Comparison of ENCODE assay signal across 28 cellular contexts in genomic region chr4:125838239-125838601, GRCh38.
"Had no signal": no experiment of that assay in that cellular context is flagged by ENCODE, and none has a peak within 500 bp of the region (broad histone marks: within the 10 kb centered on the region; RNA-seq: fewer than 3 reads in every experiment).

No MANE protein-coding gene starts in this region.

- H3K36me3 ChIP-seq: adrenal gland, ascending aorta, breast epithelium, cardiac muscle cell, colonic mucosa, esophagus squamous epithelium, gastroesophageal sphincter, WERI-Rb-1 had no signal

- H3K4me3 ChIP-seq: adrenal gland, ascending aorta, breast epithelium, cardiac muscle cell, colonic mucosa, esophagus squamous epithelium, gastroesophageal sphincter had no signal

- DNase-seq: activated B cell treated with CpG ODN at 0.5 μM for 24 hours; activated CD4-positive, alpha-beta T cell treated with anti-CD3 and anti-CD28 coated beads for 48 hours; activated CD4-positive, alpha-beta T cell treated with anti-CD3 and anti-CD28 coated beads, Interleukin-2, amount 50 U/mL, for 1 hour; activated CD4-positive, alpha-beta T cell treated with anti-CD3 and anti-CD28 coated beads, Interleukin-2, amount 50 U/mL, for 48 hours; activated CD8-positive, alpha-beta memory T cell treated with anti-CD3 and anti-CD28 coated beads for 24 hours; activated CD8-positive, alpha-beta T cell treated with anti-CD3 and anti-CD28 coated beads for 36 hours; activated effector memory CD4-positive, alpha-beta T cell treated with anti-CD3 and anti-CD28 coated beads, Interleukin-2, amount 50 U/mL, for 16 hours; activated naive CD4-positive, alpha-beta T cell treated with anti-CD3 and anti-CD28 coated beads for 36 hours; activated naive CD8-positive, alpha-beta T cell treated with anti-CD3 and anti-CD28 coated beads for 36 hours; activated naive CD8-positive, alpha-beta T cell treated with anti-CD3 and anti-CD28 coated beads, Interleukin-2, amount 50 U/mL, for 24 hours; activated T-cell treated with anti-CD3 and anti-CD28 coated beads, Interleukin-2, amount 50 U/mL, for 1 hour; activated T-cell treated with anti-CD3 and anti-CD28 coated beads, Interleukin-2, amount 50 U/mL, for 48 hours; adrenal gland; central memory CD4-positive, alpha-beta T cell; cerebellar nuclear complex; colonic mucosa; effector CD8-positive, alpha-beta T cell; esophagus squamous epithelium; T-helper 1 cell; T-helper 17 cell; T1000; WERI-Rb-1 had no signal

- ATAC-seq: activated CD4-positive, CD25-positive, alpha-beta regulatory T cell treated with anti-CD3 and anti-CD28 coated beads, Interleukin-2, amount 50 U/mL, for 24 hours; activated CD8-positive, alpha-beta T cell treated with anti-CD3 and anti-CD28 coated beads for 36 hours; activated naive CD8-positive, alpha-beta T cell treated with anti-CD3 and anti-CD28 coated beads, Interleukin-2, amount 50 U/mL, for 24 hours; gastroesophageal sphincter; T-helper 17 cell had no signal

- H3K4me1 ChIP-seq: adrenal gland, ascending aorta, breast epithelium, colonic mucosa, esophagus squamous epithelium, gastroesophageal sphincter had no signal

- H3K9me3 ChIP-seq: adrenal gland, ascending aorta, breast epithelium, colonic mucosa, esophagus squamous epithelium, gastroesophageal sphincter had no signal

- H3K27ac ChIP-seq: adrenal gland, ascending aorta, breast epithelium, cardiac muscle cell, colonic mucosa, epithelial cell of prostate, esophagus squamous epithelium, gastroesophageal sphincter, WERI-Rb-1 had no signal

- H3K27me3 ChIP-seq: adrenal gland, ascending aorta, breast epithelium, cardiac muscle cell, colonic mucosa, esophagus squamous epithelium, gastroesophageal sphincter had no signal
